ENCODE assay signal across 1 cellular context in genomic region chr7:99979814-99980225, GRCh38.
TF ChIP-seq lines count a peak whose summit lies in the region.

No MANE protein-coding gene starts in this region.

TF ChIP-seq in K562, 482 proteins besides CTCF, POLR2A, EP300 and RAD21:
- TF ChIP-seq CTBP1 (IDR thresholded peaks at IDR 0.05; ENCODE audit: borderline replicate concordance) (0 out of 2 replicates have a peak, but pooled peaks have one; percentile 8), L3MBTL2 (IDR thresholded peaks at IDR 0.05) (peak; percentile 32; the same call in 1 of the 2 replicates)
